In genomic region chr1:22957066-22957465, GRCh38 we compare ENCODE assay signal across 8 cellular contexts. TPM values are rescaled to one million over a fixed set of nuclear protein-coding genes. Genes with fewer than 3 reads are reported as not detected.
"Had no signal": no experiment of that assay in that cellular context is flagged by ENCODE, and none has a peak within 500 bp of the region (broad histone marks: within the 10 kb centered on the region; RNA-seq: fewer than 3 reads in every experiment).

No MANE protein-coding gene starts in this region.

- DNase-seq: GDM1, GF-D8 had no signal

- H3K4me3 ChIP-seq: GM12878 had no signal

- ATAC-seq: GM12878 had no signal

- FAIRE-seq: GM12878, GM12891, GM12892, GM18507, GM19239 had no signal

RNA-seq across cellular contexts. Expression of gene LACTBL1, which starts 15.6 kb away (rescaled TPM):
- total RNA-seq: G401, GM12878 had no signal

RNA-seq across cellular contexts. Expression of gene TEX46, which starts 58.6 kb away (rescaled TPM):
- total RNA-seq: G401, GM12878 had no signal
